Comparison of ENCODE assay signal across 29 cellular contexts in genomic region chr9:98341157-98342102, GRCh38.
DNase-seq lines count a peak whose midpoint lies in the region; ATAC-seq lines count a peak whose summit lies in the region.
"Had no signal": no experiment of that assay in that cellular context is flagged by ENCODE, and none has a peak within 500 bp of the region (broad histone marks: within the 10 kb centered on the region; RNA-seq: fewer than 3 reads in every experiment).

No MANE protein-coding gene starts in this region.

- no peak for DNase-seq in CD8-positive, alpha-beta memory T cell
- DNase-seq in NCI-H524 (lab: John Stamatoyannopoulos, UW) (peak; percentile 99), cerebellar cortex (ENCODE audit: low spot score) (peak; percentile 72), occipital lobe (lab: John Stamatoyannopoulos, UW) (peak; percentile 22), retina (no peak), GM19238 (ENCODE audit: insufficient read length, low spot score) (no peak), RPMI8226 (no peak)
- DNase-seq: ACHN; activated CD8-positive, alpha-beta T cell treated with anti-CD3 and anti-CD28 coated beads for 36 hours; activated gamma-delta T cell; activated T-cell treated with anti-CD3 and anti-CD28 coated beads for 4 hours; effector memory CD8-positive, alpha-beta T cell; foreskin melanocyte; hippocampal formation; left ventricle myocardium superior; midbrain; naive thymus-derived CD8-positive, alpha-beta T cell; NCI-H1417 treated with DMSO at 0.1 percent for 48 hours; NCI-H526; stimulated activated CD4-positive, alpha-beta T cell treated with anti-CD3 and anti-CD28 coated beads, Interleukin-2, amount 100 ng/mL, for 48 hours; T-helper 9 cell had no signal

- no peak overlapping the region for H3K27ac Mint-ChIP-seq in CD8-positive, alpha-beta memory T cell
- H3K27ac Mint-ChIP-seq: activated CD8-positive, alpha-beta T cell treated with anti-CD3 and anti-CD28 coated beads for 36 hours; effector memory CD8-positive, alpha-beta T cell; IgD-negative memory B cell; stimulated activated effector memory CD8-positive, alpha-beta T cell treated with anti-CD3 and anti-CD28 coated beads, Interleukin-12 subunit alpha, Interleukin-12 subunit beta, amount 100 ng/mL, for 72 hours had no signal

- H3K9me3 Mint-ChIP-seq in CD8-positive, alpha-beta memory T cell, result peaks cover 0 to 2% (median 0%) of the 10 kb centered on the region in 5 donors
- H3K9me3 Mint-ChIP-seq: effector memory CD8-positive, alpha-beta T cell; stimulated activated effector memory CD8-positive, alpha-beta T cell treated with anti-CD3 and anti-CD28 coated beads, Interleukin-12 subunit alpha, Interleukin-12 subunit beta, amount 100 ng/mL, for 72 hours had no signal

- CTCF ChIA-PET in CD8-positive, alpha-beta memory T cell (lab: Charles Lee), result no interaction called here

- H3K27ac ChIP-seq in CD8-positive, alpha-beta memory T cell (ENCODE audit: low read depth, low read length), result peak overlapping the region; percentile 65
- H3K27ac ChIP-seq: BLaER1 treated with 17β-estradiol and CSF1 and Interleukin-3, amounts not matched to agents 10 nM and 100 nM; right atrium auricular region had no signal

- H3K4me1 Mint-ChIP-seq in CD8-positive, alpha-beta memory T cell, result no peaks in the 10 kb centered on the region
- H3K4me1 Mint-ChIP-seq: stimulated activated effector memory CD8-positive, alpha-beta T cell treated with anti-CD3 and anti-CD28 coated beads, Interleukin-12 subunit alpha, Interleukin-12 subunit beta, amount 100 ng/mL, for 72 hours had no signal

- no peaks in the 10 kb centered on the region for H3K36me3 ChIP-seq in CD8-positive, alpha-beta memory T cell (ENCODE audit: insufficient read depth, low read length)
- H3K36me3 ChIP-seq: BLaER1 treated with 17β-estradiol and CSF1 and Interleukin-3, amounts not matched to agents 10 nM and 100 nM; right atrium auricular region had no signal

- POLR2A ChIA-PET in CD8-positive, alpha-beta memory T cell (lab: Charles Lee), result interaction anchor here (0.6 kb wide), 1 partner anchor 644 kb away, joined by 3 read pairs; the partner anchor contains the start of gene XPA

- H3K27me3 Mint-ChIP-seq in CD8-positive, alpha-beta memory T cell, result peaks cover 10 to 52% of the 10 kb centered on the region in 2 donors
- H3K27me3 Mint-ChIP-seq: IgD-negative memory B cell had no signal

- H3K4me3 Mint-ChIP-seq in CD8-positive, alpha-beta memory T cell, result no peak overlapping the region
- H3K4me3 Mint-ChIP-seq: activated CD8-positive, alpha-beta T cell treated with anti-CD3 and anti-CD28 coated beads for 36 hours; effector memory CD8-positive, alpha-beta T cell; IgD-negative memory B cell; naive thymus-derived CD8-positive, alpha-beta T cell; stimulated activated effector memory CD8-positive, alpha-beta T cell treated with anti-CD3 and anti-CD28 coated beads, Interleukin-12 subunit alpha, Interleukin-12 subunit beta, amount 100 ng/mL, for 72 hours had no signal

- no peaks in the 10 kb centered on the region for H3K9me3 ChIP-seq in CD8-positive, alpha-beta memory T cell (ENCODE audit: low read length)
- H3K9me3 ChIP-seq: right atrium auricular region had no signal

- no peaks in the 10 kb centered on the region for H3K27me3 ChIP-seq in CD8-positive, alpha-beta memory T cell (ENCODE audit: insufficient read depth, low read length, poor library complexity, severe bottlenecking)
- H3K27me3 ChIP-seq: BLaER1 treated with 17β-estradiol and CSF1 and Interleukin-3, amounts not matched to agents 10 nM and 100 nM; right atrium auricular region had no signal

- no peaks in the 10 kb centered on the region for H3K36me3 Mint-ChIP-seq in CD8-positive, alpha-beta memory T cell
- H3K36me3 Mint-ChIP-seq: naive thymus-derived CD8-positive, alpha-beta T cell; stimulated activated effector memory CD8-positive, alpha-beta T cell treated with anti-CD3 and anti-CD28 coated beads, Interleukin-12 subunit alpha, Interleukin-12 subunit beta, amount 100 ng/mL, for 72 hours had no signal

- H3K4me1 ChIP-seq in CD8-positive, alpha-beta memory T cell (ENCODE audit: insufficient read depth, low read length), result no peaks in the 10 kb centered on the region
- H3K4me1 ChIP-seq: right atrium auricular region had no signal

- H3K4me3 ChIP-seq in CD8-positive, alpha-beta memory T cell (ENCODE audit: low read length), result no peak overlapping the region
- H3K4me3 ChIP-seq: BLaER1 treated with 17β-estradiol and CSF1 and Interleukin-3, amounts not matched to agents 10 nM and 100 nM; right atrium auricular region had no signal

- ATAC-seq in HG02840 (IDR thresholded peaks at IDR 0.05; ENCODE audit: low FRiP score, unreplicated experiment), result no peak
- ATAC-seq: activated CD4-positive, CD25-positive, alpha-beta regulatory T cell treated with anti-CD3 and anti-CD28 coated beads, Interleukin-2, amount 50 U/mL, for 24 hours; activated CD8-positive, alpha-beta T cell treated with anti-CD3 and anti-CD28 coated beads for 36 hours; effector memory CD8-positive, alpha-beta T cell; esophagus mucosa; HCT116; left ventricle myocardium superior; naive thymus-derived CD8-positive, alpha-beta T cell had no signal

Comparison
In these comparisons a context has a peak if more than half of its experiments do, and no peak if none do; other contexts are left out.
1. DNase-seq: peak in NCI-H524 (2 of 2), cerebellar cortex (single experiment) and occipital lobe (single experiment); none in CD8-positive, alpha-beta memory T cell (0 of 5), retina (single experiment), GM19238 (single experiment) and RPMI8226 (single experiment).